In genomic region chr9:89434636-89435314, GRCh38 we compare ENCODE assay signal across 13 cellular contexts.
DNase-seq lines count a peak whose midpoint lies in the region; ATAC-seq and TF ChIP-seq lines count a peak whose summit lies in the region.
"Had no signal": no experiment of that assay in that cellular context is flagged by ENCODE, and none has a peak within 500 bp of the region (broad histone marks: within the 10 kb centered on the region; RNA-seq: fewer than 3 reads in every experiment).

No MANE protein-coding gene starts in this region.

- H3K56ac ChIP-seq in mesendoderm (ENCODE audit: low read length), result peak overlapping the region; percentile 15

- peak; percentile 16 for DNase-seq in mesendoderm
- no peak for DNase-seq in stimulated activated CD4-positive, alpha-beta T cell treated with anti-CD3 and anti-CD28 coated beads, Interleukin-4, amount 100 ng/mL, for 1 hour
- DNase-seq in RWPE1 (ENCODE audit: low spot score), result no peak
- DNase-seq in NCI-H2029 treated with DMSO at 0.1 percent for 48 hours (lab: John Stamatoyannopoulos, UW), result no peak
- DNase-seq: activated T-cell treated with anti-CD3 and anti-CD28 coated beads for 4 hours, NCI-H1436, NCI-H524 treated with DMSO at 0.1 percent for 48 hours, Right ventricle myocardium superior had no signal

- no peak overlapping the region for H2BK120ac ChIP-seq in mesendoderm (ENCODE audit: low read depth, low read length)

- no peak overlapping the region for H3K4ac ChIP-seq in mesendoderm (ENCODE audit: low read depth, low read length)

- no peak overlapping the region for H3K23ac ChIP-seq in mesendoderm (ENCODE audit: low read length)

- H3K27ac ChIP-seq in 22Rv1 (peak overlapping the region; percentile 37), HUES48 (ENCODE audit: low read depth, low read length) (peak overlapping the region; percentile 98), angular gyrus (ENCODE audit: low read depth, low read length) (peak overlapping the region; percentile 88), mesendoderm (ENCODE audit: low read depth, low read length) (peak overlapping the region; percentile 14), RWPE1 (no peak overlapping the region)
- H3K27ac ChIP-seq: parathyroid adenoma had no signal

- peak overlapping the region; percentile 44; the same call in 1 of the 2 replicates for H3K9ac ChIP-seq in HUES48 (ENCODE audit: low read depth, low read length)
- H3K9ac ChIP-seq in mesendoderm (ENCODE audit: low read length), result no peak overlapping the region
- H3K9ac ChIP-seq: parathyroid adenoma had no signal

- H3K18ac ChIP-seq in mesendoderm (ENCODE audit: low read length), result no peak overlapping the region

- POLR2A ChIA-PET in RWPE1 (lab: Yijun Ruan, JAX; ENCODE audit: low non-redundant PET), result no interaction called here

- H3K4me2 ChIP-seq in mesendoderm (ENCODE audit: low read length), result no peak overlapping the region

- CTCF ChIA-PET in RWPE1 (lab: Yijun Ruan, JAX), result interaction anchor here (0.5 to 1.6 kb wide), 2 partner anchors 114 to 947 kb away, joined by 3 to 5 read pairs; no protein-coding TSS in a partner anchor

- no peaks in the 10 kb centered on the region for H3K36me3 ChIP-seq in HUES48 (ENCODE audit: control insufficient read depth, insufficient read depth, low read length)
- H3K36me3 ChIP-seq in mesendoderm (ENCODE audit: control insufficient read depth, insufficient read depth, low read length), result no peaks in the 10 kb centered on the region

- no peaks in the 10 kb centered on the region for H3K79me1 ChIP-seq in mesendoderm (ENCODE audit: low read length)

- ATAC-seq in HG03095 (IDR thresholded peaks at IDR 0.05; ENCODE audit: unreplicated experiment), result no peak

- no peak overlapping the region for H2AK5ac ChIP-seq in mesendoderm (ENCODE audit: low read length)

- H4K5ac ChIP-seq in mesendoderm (ENCODE audit: low read length), result no peak overlapping the region

- H2BK15ac ChIP-seq in mesendoderm (replicated peaks; ENCODE audit: low read depth), result no peak overlapping the region

- peak overlapping the region; percentile 38 for H3K4me3 ChIP-seq in HUES48 (ENCODE audit: low read depth, low read length)
- no peak overlapping the region for H3K4me3 ChIP-seq in mesendoderm (ENCODE audit: low read length)

- no peaks in the 10 kb centered on the region for H3K9me3 ChIP-seq in HUES48 (ENCODE audit: control insufficient read depth, insufficient read depth, low read length)

- no CpG with 5 or more reads among the region's 3 CpGs for WGBS in mesendoderm (ENCODE audit: extremely low coverage, insufficient coverage, low lambda C conversion rate)

- no peak overlapping the region for H4K8ac ChIP-seq in mesendoderm (ENCODE audit: low read depth, low read length)

- H3K4me1 ChIP-seq in HUES48 (ENCODE audit: control insufficient read depth, insufficient read depth, low read length) (peaks cover 44% of the 10 kb centered on the region), mesendoderm (ENCODE audit: control insufficient read depth, low read depth, low read length) (peaks cover 5% of the 10 kb centered on the region)
- H3K4me1 ChIP-seq: parathyroid adenoma had no signal

- H3K27me3 ChIP-seq in HUES48 (ENCODE audit: control insufficient read depth, insufficient read depth, low read length), result no peaks in the 10 kb centered on the region
- no peaks in the 10 kb centered on the region for H3K27me3 ChIP-seq in mesendoderm (ENCODE audit: insufficient read depth, low read length, poor library complexity)

- TF ChIP-seq CTCF in 22Rv1 (IDR thresholded peaks at IDR 0.05) (no peak), RWPE1 (conservative IDR thresholded peaks at IDR 0.05; ENCODE audit: low read depth) (no peak)

- no peak overlapping the region for H2BK5ac ChIP-seq in mesendoderm (ENCODE audit: low read length)

- no peaks in the 10 kb centered on the region for H3K79me2 ChIP-seq in mesendoderm (ENCODE audit: control insufficient read depth, insufficient read depth, low read length)
- H3K79me2 ChIP-seq: parathyroid adenoma had no signal
